Comparison of ENCODE assay signal across 10 cellular contexts in the genomic region with DNA sequence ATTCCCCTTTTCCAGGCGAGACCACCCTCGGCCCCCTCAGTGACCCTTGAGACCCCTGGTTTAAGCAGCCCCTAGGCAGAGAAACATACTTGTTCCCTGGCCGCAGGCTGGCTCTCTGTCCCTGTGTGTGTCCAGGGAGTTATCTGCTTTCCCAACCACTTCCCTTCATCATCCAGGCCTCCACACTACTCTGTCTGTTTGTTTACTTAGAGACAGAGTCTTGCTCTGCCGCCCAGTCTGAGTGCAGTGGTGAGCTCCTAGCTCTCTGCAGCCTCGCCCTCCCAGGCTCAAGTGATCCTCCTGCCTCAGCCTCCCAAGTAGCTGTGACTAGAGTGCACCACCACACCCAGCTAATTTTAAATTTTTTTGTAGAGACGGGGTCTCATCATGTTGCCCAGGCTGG. TPM values are rescaled to one million over a fixed set of nuclear protein-coding genes. Genes with fewer than 3 reads are reported as not detected.
DNase-seq lines count a peak whose midpoint lies in the region; ATAC-seq and TF ChIP-seq lines count a peak whose summit lies in the region.
"Had no signal": no experiment of that assay in that cellular context is flagged by ENCODE, and none has a peak within 500 bp of the region (broad histone marks: within the 10 kb centered on the region; RNA-seq: fewer than 3 reads in every experiment).

No MANE protein-coding gene starts in this region.

- WGBS in esophagus, 2 donors: 58 to 72% methylated on average over 6 of the region's 6 CpGs
- WGBS in transverse colon (ENCODE audit: low coverage in 1 of 2), 2 donors: 49% methylated on average over 3 to 6 of the region's 6 CpGs

- H3K4me1 ChIP-seq in esophagus (ENCODE audit: control insufficient read depth in 2 of 2, insufficient read depth in 2 of 2, low read length in 1 of 2) (peaks cover 24 to 32% of the 10 kb centered on the region in 2 donors), muscle layer of colon (ENCODE audit: insufficient read depth, low read length) (peaks cover 48% of the 10 kb centered on the region), transverse colon (peaks cover 49 to 56% (median 53%) of the 10 kb centered on the region in 4 donors)

- no peak for ATAC-seq in HG03159 (IDR thresholded peaks at IDR 0.05; ENCODE audit: unreplicated experiment)

- H3K9me3 ChIP-seq in esophagus (ENCODE audit: control insufficient read depth in 2 of 2, insufficient read depth in 1 of 2, low read depth in 1 of 2, low read length in 1 of 2): no peaks in the 10 kb centered on the region
- no peaks in the 10 kb centered on the region for H3K9me3 ChIP-seq in muscle layer of colon (ENCODE audit: low read length)
- H3K9me3 ChIP-seq in transverse colon: no peaks in the 10 kb centered on the region
- H3K9me3 ChIP-seq: SJSA1 had no signal

- H3K27me3 ChIP-seq in esophagus (ENCODE audit: control insufficient read depth in 1 of 2, insufficient read depth in 2 of 2, low read length in 2 of 2) (no peaks in the 10 kb centered on the region), muscle layer of colon (ENCODE audit: control insufficient read depth in 1 of 2, insufficient read depth in 2 of 2, low read length in 2 of 2) (no peaks in the 10 kb centered on the region), transverse colon (peaks cover 24% of the 10 kb centered on the region)
- H3K27me3 ChIP-seq: SJSA1 had no signal

- peak overlapping the region; percentile 63 to 97 for H3K27ac ChIP-seq in esophagus (ENCODE audit: low read depth in 2 of 2, low read length in 1 of 2)
- peak overlapping the region; percentile 94 for H3K27ac ChIP-seq in muscle layer of colon (ENCODE audit: low read depth, low read length)
- H3K27ac ChIP-seq in transverse colon: peak overlapping the region; percentile 88 to 96 (median 94)
- H3K27ac ChIP-seq: SJSA1 had no signal

- peak; percentile 49 to 54 for DNase-seq in SHP77 (lab: John Stamatoyannopoulos, UW)
- no peak for DNase-seq in SHP77 treated with DMSO at 0.1 percent for 48 hours (lab: John Stamatoyannopoulos, UW)
- no peak for DNase-seq in transverse colon
- no peak for DNase-seq in NCI-H146 (lab: John Stamatoyannopoulos, UW)
- no peak for DNase-seq in activated CD8-positive, alpha-beta memory T cell treated with anti-CD3 and anti-CD28 coated beads for 24 hours
- DNase-seq: NCI-H1930 had no signal

- TF ChIP-seq EP300 in transverse colon (IDR thresholded peaks at IDR 0.05; ENCODE audit: low read depth): no peak

- H3K36me3 ChIP-seq in esophagus (ENCODE audit: control insufficient read depth in 2 of 2, insufficient read depth in 2 of 2, low read length in 1 of 2) (no peaks in the 10 kb centered on the region), muscle layer of colon (ENCODE audit: insufficient read depth, low read length) (no peaks in the 10 kb centered on the region), transverse colon (no peaks in the 10 kb centered on the region)
- H3K36me3 ChIP-seq: SJSA1 had no signal

- no peak overlapping the region for H3K4me3 ChIP-seq in esophagus (ENCODE audit: low read depth in 1 of 2, low read length in 2 of 2)
- no peak overlapping the region for H3K4me3 ChIP-seq in muscle layer of colon (ENCODE audit: low read depth in 1 of 2, low read length in 2 of 2)
- no peak overlapping the region for H3K4me3 ChIP-seq in transverse colon
- H3K4me3 ChIP-seq: SJSA1 had no signal

- TF ChIP-seq POLR2A in transverse colon (IDR thresholded peaks at IDR 0.05): no peak

- no peak for TF ChIP-seq CTCF in transverse colon (IDR thresholded peaks at IDR 0.05)

- no peak overlapping the region for H3K9ac ChIP-seq in muscle layer of colon (ENCODE audit: low read length)

- intact Hi-C loops in transverse colon (cut with DNase I; ENCODE audit: low total_unique reads): no loop called here

- in situ Hi-C loops in transverse colon (cut with MboI; ENCODE audit: low pct_ligation_motif_present in 1 of 4, low pct_unique_long_range_greater_than_20kb in 1 of 4, low sequenced_read_pairs in 3 of 4): no loop called here

RNA-seq across cellular contexts. Expression of a gene that starts 5.8 kb away (rescaled TPM):
- 10 to 100 TPM; 21.0 to 21.4 TPM for polyA plus RNA-seq in esophagus
- 10 to 100 TPM; 29.4 to 82.0 (median 51.6) TPM for total RNA-seq in transverse colon

RNA-seq across cellular contexts. Expression of a gene that starts 8.6 kb away (rescaled TPM):
- polyA plus RNA-seq in esophagus: 10 to 100 TPM; 10.6 to 12.4 TPM
- 1 to 10 TPM in 3 of 4 donors, under 1 TPM in 1; 0.80 to 4.5 (median 1.9) TPM for total RNA-seq in transverse colon
- total RNA-seq: SJSA1 had no signal

RNA-seq across cellular contexts. Expression of a gene that starts 19.8 kb away (rescaled TPM):
- polyA plus RNA-seq in esophagus: 1 to 10 TPM; 1.8 to 2.1 TPM
- total RNA-seq in transverse colon: 1 to 10 TPM in 1 of 4 donors, under 1 TPM in 2, not detected in 1; 0.75 to 1.3 (median 1.00) TPM
- total RNA-seq: SJSA1 had no signal

RNA-seq across cellular contexts. Expression of a gene that starts 22.6 kb away (rescaled TPM):
- 100 to 1,000 TPM in 1 of 2 donors, 10 to 100 TPM in 1; 59.1 to 148 TPM for polyA plus RNA-seq in esophagus
- total RNA-seq in transverse colon: 100 to 1,000 TPM in 1 of 4 donors, 10 to 100 TPM in 3; 40.0 to 183 (median 97.0) TPM

RNA-seq across cellular contexts. Expression of a gene that starts 30.5 kb away (rescaled TPM):
- polyA plus RNA-seq in esophagus: 100 to 1,000 TPM in 1 of 2 donors, 10 to 100 TPM in 1; 97.9 to 210 TPM
- total RNA-seq in transverse colon: 100 to 1,000 TPM; 169 to 657 (median 349) TPM

Comparison
In these comparisons a context has a peak if more than half of its experiments do, and no peak if none do; other contexts are left out.
1. DNase-seq: peak in SHP77 (2 of 2); none in SHP77 treated with DMSO at 0.1 percent for 48 hours (single experiment), transverse colon (single experiment), NCI-H146 (single experiment) and activated CD8-positive, alpha-beta memory T cell treated with anti-CD3 and anti-CD28 coated beads for 24 hours (single experiment).
2. Peak in every context shown above with its lines, with median percentiles within 50 percentile points of each other: H3K27ac ChIP-seq.